ENCODE assay signal across 23 cellular contexts in the genomic region with DNA sequence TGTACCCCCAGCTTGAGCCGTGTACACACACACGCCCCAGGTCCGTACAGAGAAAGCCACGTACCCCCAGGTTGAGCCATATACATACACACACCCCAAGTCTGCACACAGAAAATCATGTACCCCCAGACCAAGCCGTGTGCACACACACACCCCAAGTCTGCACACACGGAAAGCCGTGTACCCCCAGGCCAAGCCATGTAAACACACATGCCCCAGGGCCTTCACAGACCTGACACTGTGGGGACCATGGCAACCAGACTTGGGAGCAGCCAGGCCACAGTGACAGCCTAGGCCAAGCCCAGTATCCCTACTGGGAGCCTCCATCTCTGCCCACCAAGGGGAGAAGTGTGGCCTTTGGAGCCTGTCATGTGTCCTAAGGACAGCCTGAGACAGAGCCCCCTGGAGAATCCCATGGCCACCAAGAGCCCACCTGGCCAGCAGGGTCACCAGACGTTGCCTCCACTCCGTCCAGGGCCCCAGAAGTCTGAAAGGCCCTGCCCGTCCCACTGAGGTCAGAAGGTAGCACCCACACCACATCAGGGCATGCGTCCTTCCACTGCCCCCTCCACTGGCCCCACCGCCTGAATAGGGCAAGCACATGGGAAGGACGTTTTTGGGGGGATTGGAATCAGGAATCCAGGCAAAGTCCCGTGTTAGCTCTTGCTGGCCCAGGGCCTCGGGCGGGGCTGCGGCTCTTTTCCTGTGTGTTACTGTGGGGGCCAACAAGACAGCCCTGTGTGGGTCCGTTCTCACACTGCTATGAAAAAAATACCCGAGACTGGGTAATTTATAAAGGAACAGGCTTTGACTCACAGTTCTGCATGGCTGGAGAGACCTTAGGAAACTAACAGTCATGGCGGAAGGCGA.
DNase-seq lines count a peak whose midpoint lies in the region; ATAC-seq, FAIRE-seq and TF ChIP-seq lines count a peak whose summit lies in the region.
"Had no signal": no experiment of that assay in that cellular context is flagged by ENCODE, and none has a peak within 500 bp of the region (broad histone marks: within the 10 kb centered on the region; RNA-seq: fewer than 3 reads in every experiment).

No MANE protein-coding gene starts in this region.

- H3K27me3 ChIP-seq in BLaER1 treated with 17β-estradiol and CSF1 and Interleukin-3, amounts not matched to agents 10 nM and 100 nM = no peaks in the 10 kb centered on the region
- peaks cover 0 to 19% (median 0%) of the 10 kb centered on the region in 7 donors for H3K27me3 ChIP-seq in spleen (replicated peaks in 1 of 7)
- no peaks in the 10 kb centered on the region for H3K27me3 ChIP-seq in HAP-1 (ENCODE audit: low read depth)
- H3K27me3 ChIP-seq: BE2C had no signal

- no peak for FAIRE-seq in kidney (lab: Jason Lieb, UNC)
- FAIRE-seq: A204.1, GM12878, GM19239, HTR-8/SVneo, K562 had no signal

- peak overlapping the region in 7 of 11 experiments; percentile 20 to 80 (median 45); a peak in 11 of 22 replicates for H3K27ac ChIP-seq in BLaER1 treated with 17β-estradiol and CSF1 and Interleukin-3, amounts not matched to agents 10 nM and 100 nM
- H3K27ac ChIP-seq in kidney (ENCODE audit: low read depth in 2 of 2, low read length in 2 of 2) (no peak overlapping the region), spleen (no peak overlapping the region)
- H3K27ac ChIP-seq: GM23248 had no signal

- H3K36me3 ChIP-seq in BLaER1 treated with 17β-estradiol and CSF1 and Interleukin-3, amounts not matched to agents 10 nM and 100 nM = no peaks in the 10 kb centered on the region
- H3K36me3 ChIP-seq in kidney (ENCODE audit: control insufficient read depth in 1 of 2, insufficient read depth in 2 of 2, low read length in 2 of 2) = no peaks in the 10 kb centered on the region
- no peaks in the 10 kb centered on the region for H3K36me3 ChIP-seq in spleen
- no peaks in the 10 kb centered on the region for H3K36me3 ChIP-seq in HAP-1 (replicated peaks)
- H3K36me3 ChIP-seq: BE2C had no signal

- peak overlapping the region in 10 of 11 experiments; percentile 6 to 90 (median 80); a peak in 18 of 22 replicates for H3K4me2 ChIP-seq in BLaER1 treated with 17β-estradiol and CSF1 and Interleukin-3, amounts not matched to agents 10 nM and 100 nM

- ATAC-seq in GM21786 (IDR thresholded peaks at IDR 0.05; ENCODE audit: unreplicated experiment) = no peak
- ATAC-seq: CD8-positive, alpha-beta T cell; GM12878; K562 had no signal

- 79 to 94% (median 88%) methylated on average over 19 to 21 of the region's 21 CpGs for WGBS in spleen, 5 donors

- TF ChIP-seq CTCF in kidney (IDR thresholded peaks at IDR 0.05; ENCODE audit: borderline replicate concordance, extremely low read depth, insufficient read depth) (no peak), spleen (IDR thresholded peaks at IDR 0.05 in 8 of 11, conservative IDR thresholded peaks at IDR 0.05 in 3 of 11) (no peak)

- peaks cover 45 to 92% (median 82%) of the 10 kb centered on the region in 10 experiments for H3K4me1 ChIP-seq in BLaER1 treated with 17β-estradiol and CSF1 and Interleukin-3, amounts not matched to agents 10 nM and 100 nM
- H3K4me1 ChIP-seq in kidney (ENCODE audit: control insufficient read depth in 1 of 2, insufficient read depth in 1 of 2, low read depth in 1 of 2, low read length in 2 of 2) (no peaks in the 10 kb centered on the region), spleen (no peaks in the 10 kb centered on the region), HAP-1 (no peaks in the 10 kb centered on the region)
- H3K4me1 ChIP-seq: BE2C had no signal

- no peaks in the 10 kb centered on the region for H3K9me3 ChIP-seq in BLaER1 treated with 17β-estradiol and CSF1 and Interleukin-3, amounts not matched to agents 10 nM and 100 nM (replicated peaks in 1 of 11)
- H3K9me3 ChIP-seq in kidney (ENCODE audit: control insufficient read depth in 1 of 2, low read length in 2 of 2) (no peaks in the 10 kb centered on the region), spleen (no peaks in the 10 kb centered on the region), HAP-1 (no peaks in the 10 kb centered on the region)
- H3K9me3 ChIP-seq: BE2C had no signal

- intact Hi-C loops in kidney (cut with DNase I) = no loop called here
- intact Hi-C loops in spleen (cut with DNase I; ENCODE audit: low total_unique reads) = no loop called here

- no peak for TF ChIP-seq POLR2A in spleen (IDR thresholded peaks at IDR 0.05)

- 0 out of 22 replicates have a peak overlapping the region, but pooled peaks of 1 of the 11 experiments have one; percentile 24 for H3K9ac ChIP-seq in BLaER1 treated with 17β-estradiol and CSF1 and Interleukin-3, amounts not matched to agents 10 nM and 100 nM
- no peak overlapping the region for H3K9ac ChIP-seq in kidney (ENCODE audit: low read length in 2 of 2)
- H3K9ac ChIP-seq: GM23248 had no signal

- in situ Hi-C loops in HAP-1 (cut with MboI; ENCODE audit: low sequenced_read_pairs) = no loop called here

- no peak overlapping the region for H3K4me3 ChIP-seq in BLaER1 treated with 17β-estradiol and CSF1 and Interleukin-3, amounts not matched to agents 10 nM and 100 nM
- H3K4me3 ChIP-seq in kidney (ENCODE audit: low read length in 2 of 2) = no peak overlapping the region
- no peak overlapping the region for H3K4me3 ChIP-seq in spleen
- no peak overlapping the region for H3K4me3 ChIP-seq in HAP-1
- H3K4me3 ChIP-seq: GM12878, GM23248, K562 had no signal

- DNase-seq in D341Med (ENCODE audit: low spot score) (peak; percentile 52), kidney (peak; percentile 38), spleen (peak; percentile 44), NCI-H2107 (lab: John Stamatoyannopoulos, UW) (no peak), HAP-1 (ENCODE audit: low spot score in 2 of 2) (no peak)
- DNase-seq: ACHN; BE2C; Calu3; CD8-positive, alpha-beta T cell; DMS 273 treated with DMSO at 0.1 percent for 48 hours; DMS53; DND-41; EL; GM23248; HCEC 1CT; IMR-90 had no signal

- 0 out of 22 replicates have a peak, but pooled peaks cover 0 to 4% (median 0%) of the 10 kb centered on the region in 11 experiments for H4K20me1 ChIP-seq in BLaER1 treated with 17β-estradiol and CSF1 and Interleukin-3, amounts not matched to agents 10 nM and 100 nM

Comparison
In these comparisons a context has a peak if more than half of its experiments do, and no peak if none do; other contexts are left out.
1. H3K27ac ChIP-seq: peak in BLaER1 treated with 17β-estradiol and CSF1 and Interleukin-3, amounts not matched to agents 10 nM and 100 nM (7 of 11); none in kidney (0 of 2) and spleen (0 of 8).
2. DNase-seq: peak in D341Med (single experiment), kidney (single experiment) and spleen (single experiment); none in NCI-H2107 (single experiment) and HAP-1 (0 of 2).